ENCODE assay signal across 24 cellular contexts in genomic region chr20:22700387-22700786, GRCh38.
A peak's percentile ranks its signal among the peaks of the same experiment; 100 is the strongest.
DNase-seq lines count a peak whose midpoint lies in the region; ATAC-seq and TF ChIP-seq lines count a peak whose summit lies in the region.
"Had no signal": no experiment of that assay in that cellular context is flagged by ENCODE, and none has a peak within 500 bp of the region (broad histone marks: within the 10 kb centered on the region; RNA-seq: fewer than 3 reads in every experiment).

No MANE protein-coding gene starts in this region.

- H3K27me3 ChIP-seq in thyroid gland, result no peaks in the 10 kb centered on the region
- H3K27me3 ChIP-seq: ovary, spleen had no signal

- DNase-seq in NCI-H2107 treated with DMSO at 0.1 percent for 48 hours (lab: John Stamatoyannopoulos, UW; ENCODE audit: unreplicated experiment), result peak; percentile 56
- DNase-seq in NCI-H2107 (lab: John Stamatoyannopoulos, UW), result no peak
- DNase-seq in NCI-H69 (lab: John Stamatoyannopoulos, UW), result peak; percentile 96
- peak; percentile 64 for DNase-seq in dedifferentiated amniotic fluid mesenchymal stem cell (ENCODE audit: extremely low spot score)
- peak; percentile 62 to 75 for DNase-seq in thyroid gland
- no peak for DNase-seq in NCI-H2171 (lab: John Stamatoyannopoulos, UW)
- DNase-seq in activated CD8-positive, alpha-beta memory T cell treated with anti-CD3 and anti-CD28 coated beads, Interleukin-2, amount 50 U/mL, for 4 hours, result no peak
- DNase-seq: activated CD4-positive, alpha-beta T cell treated with anti-CD3 and anti-CD28 coated beads, Interleukin-2, amount 50 U/mL, for 1 hour; activated T-cell treated with anti-CD3 and anti-CD28 coated beads, Interleukin-2, amount 50 U/mL, for 4 hours; CD8-positive, alpha-beta T cell; DND-41; effector memory CD8-positive, alpha-beta T cell; foreskin melanocyte; KG1; NCI-H1694 treated with DMSO at 0.1 percent for 48 hours; ovary; spleen; SW 1271; trophoblast cell had no signal

- no peak for TF ChIP-seq POLR2A in thyroid gland (IDR thresholded peaks at IDR 0.05)

- intact Hi-C loops in thyroid gland (cut with DNase I), result no loop called here

- 18 to 38% methylated on average over 1 of the region's 1 CpG for WGBS in thyroid gland, 2 donors

- peaks cover 4 to 13% of the 10 kb centered on the region in 2 donors for H3K4me1 ChIP-seq in thyroid gland
- H3K4me1 ChIP-seq: spleen had no signal

- ATAC-seq in HG03175 (IDR thresholded peaks at IDR 0.05; ENCODE audit: unreplicated experiment), result no peak
- ATAC-seq: activated naive CD4-positive, alpha-beta T cell treated with anti-CD3 and anti-CD28 coated beads, Interleukin-2, amount 50 U/mL, for 72 hours; activated T-cell treated with anti-CD3 and anti-CD28 coated beads, Interleukin-2, amount 50 U/mL, for 4 hours; CD8-positive, alpha-beta T cell; effector memory CD8-positive, alpha-beta T cell; GM23338; stimulated activated effector memory CD8-positive, alpha-beta T cell treated with anti-CD3 and anti-CD28 coated beads, Interleukin-12 subunit alpha, Interleukin-12 subunit beta, amount 100 ng/mL, for 72 hours had no signal

- TF ChIP-seq CTCF in thyroid gland (IDR thresholded peaks at IDR 0.05), result no peak

- no peaks in the 10 kb centered on the region for H3K9me3 ChIP-seq in thyroid gland
- H3K9me3 ChIP-seq: ovary had no signal

- no peaks in the 10 kb centered on the region for H3K36me3 ChIP-seq in thyroid gland
- H3K36me3 ChIP-seq: ovary, spleen had no signal

- H3K27ac ChIP-seq in thyroid gland, result peak overlapping the region in 1 of 3 donors; percentile 5
- H3K27ac ChIP-seq: ovary, RWPE1, spleen had no signal

- H3K4me3 ChIP-seq in thyroid gland (replicated peaks in 1 of 3), result no peak overlapping the region
- H3K4me3 ChIP-seq: GM23338, ovary, spleen had no signal

Comparison
In these comparisons a context has a peak if more than half of its experiments do, and no peak if none do; other contexts are left out.
1. DNase-seq: peak in NCI-H2107 treated with DMSO at 0.1 percent for 48 hours (single experiment), NCI-H69 (single experiment), dedifferentiated amniotic fluid mesenchymal stem cell (single experiment) and thyroid gland (2 of 2); none in NCI-H2107 (single experiment), NCI-H2171 (single experiment) and activated CD8-positive, alpha-beta memory T cell treated with anti-CD3 and anti-CD28 coated beads, Interleukin-2, amount 50 U/mL, for 4 hours (single experiment).